Comparison of ENCODE assay signal across 8 cellular contexts in the genomic region with DNA sequence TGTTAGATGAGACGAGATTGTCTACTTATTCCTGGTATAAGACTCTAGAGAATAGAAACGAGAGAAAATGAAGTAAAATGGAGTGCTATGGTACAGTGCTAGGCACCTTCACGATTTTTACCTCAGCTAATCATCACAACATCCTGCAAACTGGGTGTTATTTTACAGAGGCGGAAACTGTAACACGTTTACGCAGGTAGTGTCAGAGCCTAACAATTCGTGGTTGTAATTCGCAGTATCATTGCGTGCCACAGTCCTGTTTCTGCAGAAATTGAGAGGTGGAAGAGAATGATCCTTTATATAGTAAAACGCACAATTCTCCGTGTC. TPM values are rescaled to one million over a fixed set of nuclear protein-coding genes. Genes with fewer than 3 reads are reported as not detected.
DNase-seq lines count a peak whose midpoint lies in the region; ATAC-seq lines count a peak whose summit lies in the region.

No MANE protein-coding gene starts in this region.

- POLR2A ChIA-PET in T-cell (lab: Charles Lee): interaction anchor here (0.6 to 1.7 kb wide), 9 partner anchors 12 to 419 kb away, joined by 3 to 14 read pairs (median 4); no protein-coding TSS in a partner anchor

- H3K4me3 Mint-ChIP-seq in T-cell: peak overlapping the region; percentile 95 to 96 (median 96)

- DNase-seq in DMS53 (lab: John Stamatoyannopoulos, UW) (peak; percentile 95), T-cell (no peak), Right ventricle myocardium superior (no peak), renal cortical epithelial cell (ENCODE audit: low read depth) (peak; percentile 69), mucosa of gallbladder (ENCODE audit: low spot score) (no peak), D341Med (ENCODE audit: low spot score) (no peak)

- ATAC-seq in GM19452 (IDR thresholded peaks at IDR 0.05; ENCODE audit: unreplicated experiment): peak; percentile 56
- peak; percentile 37 for ATAC-seq in HG03457 (IDR thresholded peaks at IDR 0.05; ENCODE audit: unreplicated experiment)
- ATAC-seq in T-cell (replicated peaks in 1 of 4): peak; percentile 82 to 85 (median 82)
- peak; percentile 73 for ATAC-seq in Right ventricle myocardium superior (ENCODE audit: poor library complexity)

- peak overlapping the region; percentile 94 to 98 for H3K27ac Mint-ChIP-seq in T-cell

- peaks cover 0 to 7% of the 10 kb centered on the region in 2 donors for H3K27me3 Mint-ChIP-seq in T-cell

- CTCF ChIA-PET in T-cell (lab: Charles Lee): interaction anchor here (0.7 to 1.5 kb wide), 10 partner anchors 125 to 1349 kb away, joined by 3 to 18 read pairs (median 3); partner anchors contain the start of gene STIM2 (in 1 of the 2)

- peaks cover 3% of the 10 kb centered on the region for H3K36me3 Mint-ChIP-seq in T-cell

- peaks cover 30 to 40% (median 34%) of the 10 kb centered on the region in 3 donors for H3K4me1 Mint-ChIP-seq in T-cell

- no peaks in the 10 kb centered on the region for H3K9me3 Mint-ChIP-seq in T-cell

- intact Hi-C loops in Right ventricle myocardium superior (cut with DNase I): no loop called here

RNA-seq across cellular contexts. Expression of gene TBC1D19, which starts 0.4 kb away (rescaled TPM):
- total RNA-seq in T-cell: 10 to 100 TPM in 2 of 5 donors, 1 to 10 TPM in 3; 6.8 to 11.6 (median 9.4) TPM
- total RNA-seq in Right ventricle myocardium superior: 7.7 TPM
- total RNA-seq in renal cortical epithelial cell: 75.4 and 81.3 TPM in 2 replicates
- total RNA-seq in mucosa of gallbladder: 19.7 TPM

Comparison
In these comparisons a context has a peak if more than half of its experiments do, and no peak if none do; other contexts are left out.
1. DNase-seq: peak in DMS53 (single experiment) and renal cortical epithelial cell (single experiment); none in T-cell (0 of 34), Right ventricle myocardium superior (single experiment), mucosa of gallbladder (single experiment) and D341Med (single experiment).
2. Peak in every context shown above with its lines, with median percentiles within 50 percentile points of each other: ATAC-seq.